9 cellular contexts compared by ENCODE assay signal in genomic region chr21:43867332-43867703, GRCh38. TPM values are rescaled to one million over a fixed set of nuclear protein-coding genes. Genes with fewer than 3 reads are reported as not detected.
DNase-seq lines count a peak whose midpoint lies in the region; ATAC-seq, FAIRE-seq and TF ChIP-seq lines count a peak whose summit lies in the region.
"Had no signal": no experiment of that assay in that cellular context is flagged by ENCODE, and none has a peak within 500 bp of the region (broad histone marks: within the 10 kb centered on the region; RNA-seq: fewer than 3 reads in every experiment).

No MANE protein-coding gene starts in this region.

- H3K27me3 ChIP-seq in astrocyte (ENCODE audit: insufficient read depth, low read length): no peaks in the 10 kb centered on the region
- no peaks in the 10 kb centered on the region for H3K27me3 ChIP-seq in upper lobe of left lung

- H3K27ac Mint-ChIP-seq in astrocyte (ENCODE audit: unreplicated experiment): no peak overlapping the region
- H3K27ac Mint-ChIP-seq in memory B cell: peak overlapping the region; percentile 82

- no peak for FAIRE-seq in astrocyte (lab: Jason Lieb, UNC)
- FAIRE-seq: endometrium had no signal

- no peaks in the 10 kb centered on the region for H3K4me1 Mint-ChIP-seq in astrocyte (ENCODE audit: low read depth, unreplicated experiment)
- peaks cover 28% of the 10 kb centered on the region for H3K4me1 Mint-ChIP-seq in memory B cell

- intact Hi-C loops in cardiac septum (cut with DNase I): loop anchor here (5.0 kb wide), 3 partner anchors 35 to 70 kb away; no protein-coding TSS in a partner anchor
- intact Hi-C loops in Right ventricle myocardium superior (cut with DNase I): loop anchor here (10.0 kb wide), 1 partner anchor 57 kb away; no protein-coding TSS in a partner anchor

- TF ChIP-seq CTCF in astrocyte (IDR thresholded peaks at IDR 0.05; ENCODE audit: insufficient read depth, low read depth, low read length): no peak
- TF ChIP-seq CTCF in upper lobe of left lung (IDR thresholded peaks at IDR 0.05): no peak

- no peak overlapping the region for H2AFZ ChIP-seq in astrocyte (ENCODE audit: low read depth, low read length)

- no peak overlapping the region for H3K4me2 ChIP-seq in astrocyte (ENCODE audit: low read length)

- ATAC-seq in Right ventricle myocardium superior (ENCODE audit: poor library complexity) (no peak), memory B cell (ENCODE audit: low read depth) (no peak), upper lobe of left lung (ENCODE audit: low FRiP score in 2 of 2) (no peak)

- H3K9me3 ChIP-seq in astrocyte (ENCODE audit: insufficient read depth, low read depth, low read length) (no peaks in the 10 kb centered on the region), upper lobe of left lung (no peaks in the 10 kb centered on the region)

- CTCF ChIA-PET in HEK293T (lab: Yijun Ruan, JAX): no interaction called here

- H3K27ac ChIP-seq in astrocyte (ENCODE audit: low read depth, low read length): no peak overlapping the region
- H3K27ac ChIP-seq in upper lobe of left lung: peak overlapping the region; percentile 88 to 98 (median 92)

- POLR2A ChIA-PET in HEK293T (lab: Yijun Ruan, JAX): no interaction called here

- H3K4me3 Mint-ChIP-seq in astrocyte (ENCODE audit: unreplicated experiment) (peak overlapping the region; percentile 76), memory B cell (peak overlapping the region; percentile 81)

- H3K9ac ChIP-seq in astrocyte (ENCODE audit: low read length): no peak overlapping the region

- H3K36me3 Mint-ChIP-seq in astrocyte (ENCODE audit: low read depth, unreplicated experiment) (peaks cover 6% of the 10 kb centered on the region), memory B cell (peaks cover 8% of the 10 kb centered on the region)

- WGBS in upper lobe of left lung, 2 donors: 76 to 88% methylated on average over 4 to 6 of the region's 6 CpGs

- H4K20me1 ChIP-seq in astrocyte (ENCODE audit: insufficient read depth, low read length): peaks cover 52% of the 10 kb centered on the region

- no peak for TF ChIP-seq POLR2A in upper lobe of left lung (IDR thresholded peaks at IDR 0.05)

- DNase-seq in cardiac septum (ENCODE audit: low spot score) (peak; percentile 57), Right ventricle myocardium superior (no peak), astrocyte (ENCODE audit: low read depth) (no peak), memory B cell (ENCODE audit: low spot score in 2 of 2) (no peak), upper lobe of left lung (no peak), COLO668 (lab: John Stamatoyannopoulos, UW; ENCODE audit: unreplicated experiment) (no peak), NOMO-1 treated with DMSO at 0.1 percent for 48 hours (lab: John Stamatoyannopoulos, UW; ENCODE audit: unreplicated experiment) (no peak), HEK293T (ENCODE audit: extremely low spot score) (no peak)

- H3K36me3 ChIP-seq in astrocyte (ENCODE audit: insufficient read depth, low read length) (no peaks in the 10 kb centered on the region), upper lobe of left lung (peaks cover 0 to 8% (median 0%) of the 10 kb centered on the region in 4 donors)

- no peak for TF ChIP-seq EP300 in upper lobe of left lung (IDR thresholded peaks at IDR 0.05)

- no peak overlapping the region for H3K4me3 ChIP-seq in astrocyte (ENCODE audit: insufficient read depth, low read depth, low read length)
- peak overlapping the region in 3 of 4 donors; percentile 87 to 94 (median 93) for H3K4me3 ChIP-seq in upper lobe of left lung

- H3K4me1 ChIP-seq in astrocyte (ENCODE audit: insufficient read depth, low read length): peaks cover 7% of the 10 kb centered on the region
- peaks cover 24 to 34% (median 26%) of the 10 kb centered on the region in 4 donors for H3K4me1 ChIP-seq in upper lobe of left lung

- H3K9me3 Mint-ChIP-seq in astrocyte (ENCODE audit: unreplicated experiment) (no peaks in the 10 kb centered on the region), memory B cell (no peaks in the 10 kb centered on the region)

- peaks cover 55% of the 10 kb centered on the region for H3K79me2 ChIP-seq in astrocyte (ENCODE audit: insufficient read depth, low read length)

- H3K27me3 Mint-ChIP-seq in astrocyte (ENCODE audit: low read depth, unreplicated experiment) (peaks cover 3% of the 10 kb centered on the region), memory B cell (no peaks in the 10 kb centered on the region)

TF ChIP-seq in HEK293T, 16 proteins besides CTCF, POLR2A, EP300 and RAD21:
- TF ChIP-seq BHLHE40 (IDR thresholded peaks at IDR 0.05; ENCODE audit: borderline replicate concordance) (no peak), ZNF384 (IDR thresholded peaks at IDR 0.05) (no peak), ARNT (IDR thresholded peaks at IDR 0.05) (no peak), PKNOX1 (IDR thresholded peaks at IDR 0.05) (no peak), L3MBTL2 (conservative IDR thresholded peaks at IDR 0.05) (no peak), FOXA1 (IDR thresholded peaks at IDR 0.05) (no peak), LEF1 (IDR thresholded peaks at IDR 0.05; ENCODE audit: borderline replicate concordance) (no peak), CTBP1 (IDR thresholded peaks at IDR 0.05; ENCODE audit: borderline replicate concordance) (no peak), TARDBP (IDR thresholded peaks at IDR 0.05) (no peak), ELF4 (IDR thresholded peaks at IDR 0.05) (no peak), FOXM1 (IDR thresholded peaks at IDR 0.05; ENCODE audit: borderline replicate concordance) (no peak), FOXK2 (IDR thresholded peaks at IDR 0.05) (no peak), HDGF (IDR thresholded peaks at IDR 0.05; ENCODE audit: borderline replicate concordance) (no peak), SP1 (IDR thresholded peaks at IDR 0.05) (no peak), SUZ12 (IDR thresholded peaks at IDR 0.05) (no peak), NFRKB (IDR thresholded peaks at IDR 0.05) (no peak)

RNA-seq across cellular contexts. Expression of gene AGPAT3, which starts 2.3 kb away (rescaled TPM):
- total RNA-seq in cardiac septum: 51.5 TPM
- total RNA-seq in Right ventricle myocardium superior: 96.3 TPM
- 34.7 and 35.6 TPM in 2 replicates for total RNA-seq in astrocyte
- 100 to 1,000 TPM in 1 of 6 donors, 10 to 100 TPM in 5; 55.0 to 102 (median 70.0) TPM for total RNA-seq in upper lobe of left lung
